ENCODE assay signal across 1 cellular context in the genomic region with DNA sequence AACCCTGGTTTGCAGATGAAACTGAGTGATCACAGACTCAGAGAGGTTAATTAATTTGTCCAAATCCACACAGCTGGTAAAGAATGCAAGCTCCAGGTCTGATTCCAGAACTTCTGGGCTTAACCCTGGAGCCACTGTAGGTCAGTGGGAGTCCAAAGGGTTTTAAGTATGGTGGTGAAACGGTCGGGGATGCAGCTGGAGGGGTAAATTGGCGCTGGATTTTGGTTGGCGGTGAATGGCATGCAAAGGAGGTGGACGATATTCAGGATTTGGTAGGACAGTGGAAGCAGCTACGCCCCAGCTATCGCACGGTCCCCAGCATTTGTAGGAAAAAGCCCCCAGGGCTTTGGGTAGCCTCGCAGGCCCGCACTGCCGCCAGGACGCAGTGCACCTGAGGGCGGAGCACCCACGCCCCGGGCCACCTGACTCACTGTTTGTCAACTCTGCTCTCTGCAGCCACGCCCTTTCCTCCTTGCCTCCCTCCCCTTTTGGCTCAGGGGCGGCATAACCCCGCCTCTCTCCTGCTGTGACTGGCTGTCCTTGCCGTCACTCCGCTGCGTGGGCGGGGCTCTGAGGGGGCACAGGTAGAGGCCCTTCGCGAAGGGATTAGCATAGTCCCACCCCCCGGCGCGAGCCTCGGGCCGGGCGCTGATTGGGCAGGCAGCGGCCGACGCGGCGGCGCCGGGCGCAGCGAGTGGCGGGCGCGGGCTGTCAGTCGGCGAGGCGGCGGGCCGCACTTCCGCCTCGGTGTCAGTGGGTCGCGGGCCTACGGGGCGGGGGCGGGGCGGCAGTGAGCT.
A peak's percentile ranks its signal among the peaks of the same experiment; 100 is the strongest.
TF ChIP-seq lines count a peak whose summit lies in the region.

A gene (plus strand): TSS at position 750 of the 797 bp plus-strand sequence. CDS start 17,664 bp downstream, outside the sequence.

TF ChIP-seq in H1, 55 proteins besides CTCF, POLR2A, EP300 and RAD21 (continued from another document):
- TF ChIP-seq RBBP5 (IDR thresholded peaks at IDR 0.05; ENCODE audit: borderline replicate concordance, low read depth, low read length) (no peak), SP1 (IDR thresholded peaks at IDR 0.05; ENCODE audit: low read depth, low read length) (peak; percentile 95), KDM4A (IDR thresholded peaks at IDR 0.05; ENCODE audit: low read depth, low read length, severe bottlenecking) (no peak), SP2 (IDR thresholded peaks at IDR 0.05; ENCODE audit: low read length) (peak; percentile 71), CREB1 (IDR thresholded peaks at IDR 0.05) (peak; percentile 81), SIN3A (conservative IDR thresholded peaks at IDR 0.05 in 1 of 2, IDR thresholded peaks at IDR 0.05 in 1 of 2; ENCODE audit: low read depth in 1 of 2, low read length in 2 of 2) (0 out of 4 replicates have a peak, but pooled peaks of 1 of the 2 experiments have one; percentile 26), TBP (IDR thresholded peaks at IDR 0.05; ENCODE audit: low read depth, low read length) (peak; percentile 32; the same call in 1 of the 2 replicates), EGR1 (IDR thresholded peaks at IDR 0.05; ENCODE audit: borderline replicate concordance, low read depth, low read length) (peak; percentile 79; the same call in 1 of the 2 replicates), GABPA (IDR thresholded peaks at IDR 0.05; ENCODE audit: borderline replicate concordance, insufficient read depth, low read length) (peak; percentile 61; the same call in 1 of the 2 replicates), GTF2F1 (IDR thresholded peaks at IDR 0.05; ENCODE audit: borderline replicate concordance, low read depth, low read length) (no peak)
- TF ChIP-seq, protein P1, sequence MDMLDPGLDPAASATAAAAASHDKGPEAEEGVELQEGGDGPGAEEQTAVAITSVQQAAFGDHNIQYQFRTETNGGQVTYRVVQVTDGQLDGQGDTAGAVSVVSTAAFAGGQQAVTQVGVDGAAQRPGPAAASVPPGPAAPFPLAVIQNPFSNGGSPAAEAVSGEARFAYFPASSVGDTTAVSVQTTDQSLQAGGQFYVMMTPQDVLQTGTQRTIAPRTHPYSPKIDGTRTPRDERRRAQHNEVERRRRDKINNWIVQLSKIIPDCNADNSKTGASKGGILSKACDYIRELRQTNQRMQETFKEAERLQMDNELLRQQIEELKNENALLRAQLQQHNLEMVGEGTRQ (IDR thresholded peaks at IDR 0.05; ENCODE audit: low read length) = peak; percentile 73
